Comparison of ENCODE assay signal across 10 cellular contexts in the genomic region with DNA sequence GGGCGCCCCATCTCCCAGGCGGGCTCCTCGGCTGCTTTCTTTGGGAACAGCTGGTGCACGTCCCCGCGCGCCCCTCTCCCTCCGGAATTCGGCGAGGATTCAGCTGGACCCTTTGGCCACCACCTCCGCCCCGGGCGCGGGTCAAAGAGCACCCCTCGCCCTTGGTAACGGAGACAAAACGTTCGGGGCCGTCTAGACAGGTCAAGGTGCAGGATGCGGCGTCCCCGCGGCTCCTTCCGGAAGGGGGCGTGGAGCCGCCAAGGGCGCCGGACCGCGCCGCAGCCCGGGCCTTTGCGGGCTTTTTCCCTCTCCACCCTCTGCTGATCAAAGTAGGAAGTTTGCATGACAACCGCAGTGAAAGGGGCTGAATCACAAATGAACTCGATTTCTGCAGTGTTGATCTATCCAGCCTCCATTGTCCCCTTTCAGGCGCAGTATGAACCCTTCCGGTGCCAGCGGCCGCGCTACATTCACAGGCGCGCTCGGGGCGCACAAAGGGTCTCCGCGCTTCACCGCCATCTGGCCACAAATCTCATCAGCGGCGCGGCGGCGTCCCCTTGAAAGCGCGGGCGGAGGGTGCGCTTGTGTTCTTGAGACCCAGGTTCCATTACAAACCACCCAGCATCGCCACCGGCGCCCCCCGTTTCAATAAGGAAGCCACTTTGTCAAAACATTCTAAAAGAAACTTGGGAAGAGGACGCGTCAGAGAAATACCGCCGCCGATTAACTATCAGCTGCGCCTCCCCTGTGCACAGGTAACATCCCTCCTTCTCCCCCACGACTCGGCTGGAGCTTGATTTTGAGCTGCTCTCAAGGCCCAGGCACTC. TPM values are rescaled to one million over a fixed set of nuclear protein-coding genes. Genes with fewer than 3 reads are reported as not detected.
DNase-seq lines count a peak whose midpoint lies in the region; ATAC-seq and TF ChIP-seq lines count a peak whose summit lies in the region.
"Had no signal": no experiment of that assay in that cellular context is flagged by ENCODE, and none has a peak within 500 bp of the region (broad histone marks: within the 10 kb centered on the region; RNA-seq: fewer than 3 reads in every experiment).

No MANE protein-coding gene starts in this region.

- no peaks in the 10 kb centered on the region for H3K36me3 ChIP-seq in Peyer's patch
- no peaks in the 10 kb centered on the region for H3K36me3 ChIP-seq in trophoblast cell (ENCODE audit: control insufficient read depth in 1 of 2, insufficient read depth in 2 of 2, low read length in 2 of 2)
- H3K36me3 ChIP-seq: upper lobe of left lung had no signal

- H3K4me3 Mint-ChIP-seq in glutamatergic neuron (ENCODE audit: unreplicated experiment), result peak overlapping the region; percentile 94

- H2AK5ac ChIP-seq in trophoblast cell (ENCODE audit: low read length), result no peak overlapping the region

- H3K27ac ChIP-seq in Peyer's patch (no peak overlapping the region), trophoblast cell (ENCODE audit: low read depth, low read length) (no peak overlapping the region)
- H3K27ac ChIP-seq: coronary artery, upper lobe of left lung had no signal

- H3K4me1 ChIP-seq in Peyer's patch, result peaks cover 0 to 8% (median 0%) of the 10 kb centered on the region in 4 donors
- peaks cover 5 to 8% of the 10 kb centered on the region in 2 experiments for H3K4me1 ChIP-seq in trophoblast cell (ENCODE audit: control insufficient read depth in 1 of 2, insufficient read depth in 2 of 2, low read length in 2 of 2)

- TF ChIP-seq POLR2A in Peyer's patch (IDR thresholded peaks at IDR 0.05), result no peak

- no peak for ATAC-seq in HG03469 (IDR thresholded peaks at IDR 0.05; ENCODE audit: unreplicated experiment)

- H3K18ac ChIP-seq in trophoblast cell (ENCODE audit: low read length), result no peak overlapping the region

- DNase-seq in NCI-H82 (lab: John Stamatoyannopoulos, UW), result peak; percentile 47
- DNase-seq in NCI-H82 treated with DMSO at 0.1 percent for 48 hours (lab: John Stamatoyannopoulos, UW; ENCODE audit: unreplicated experiment), result no peak
- DNase-seq in Peyer's patch, result no peak
- DNase-seq in glutamatergic neuron, result peak; percentile 65
- no peak for DNase-seq in trophoblast cell
- no peak for DNase-seq in anterior cingulate cortex (lab: John Stamatoyannopoulos, UW)
- DNase-seq in NCI-H187 treated with DMSO at 0.1 percent for 48 hours (lab: John Stamatoyannopoulos, UW), result no peak

- no peaks in the 10 kb centered on the region for H3K79me1 ChIP-seq in trophoblast cell (ENCODE audit: low read length)

- H3K27ac Mint-ChIP-seq in glutamatergic neuron (ENCODE audit: unreplicated experiment), result peak overlapping the region; percentile 25

- no peak overlapping the region for H3K14ac ChIP-seq in trophoblast cell (ENCODE audit: low read length)

- no peak overlapping the region for H2BK120ac ChIP-seq in trophoblast cell (ENCODE audit: insufficient read depth, low read length, poor library complexity)

- H3K79me2 ChIP-seq in trophoblast cell (ENCODE audit: control insufficient read depth, insufficient read depth, low read length, poor library complexity), result no peaks in the 10 kb centered on the region

- no peak overlapping the region for H3K23ac ChIP-seq in trophoblast cell (ENCODE audit: low read length)

- H4K12ac ChIP-seq in trophoblast cell (ENCODE audit: low read depth, low read length), result no peak overlapping the region

- H2BK12ac ChIP-seq in trophoblast cell (ENCODE audit: low read length), result no peak overlapping the region

- H2AFZ ChIP-seq in trophoblast cell (ENCODE audit: insufficient read depth, low read length, poor library complexity), result no peak overlapping the region

- no peak overlapping the region for H2BK5ac ChIP-seq in trophoblast cell (ENCODE audit: low read depth, low read length, poor library complexity)

- H3K4ac ChIP-seq in trophoblast cell (ENCODE audit: low read depth, low read length), result no peak overlapping the region

- H4K8ac ChIP-seq in trophoblast cell (ENCODE audit: low read depth, low read length), result no peak overlapping the region

- H3K9me3 ChIP-seq in Peyer's patch, result no peaks in the 10 kb centered on the region
- H3K9me3 ChIP-seq in trophoblast cell (ENCODE audit: insufficient read depth, low read depth, low read length), result no peaks in the 10 kb centered on the region
- H3K9me3 ChIP-seq: upper lobe of left lung had no signal

- H3K27me3 Mint-ChIP-seq in glutamatergic neuron (ENCODE audit: unreplicated experiment), result peaks cover 33% of the 10 kb centered on the region

- no peak overlapping the region for H3K9ac ChIP-seq in trophoblast cell (ENCODE audit: low read length)

- H4K91ac ChIP-seq in trophoblast cell (ENCODE audit: low read depth, low read length), result no peak overlapping the region

- peaks cover 0 to 37% of the 10 kb centered on the region in 2 donors for H3K27me3 ChIP-seq in Peyer's patch
- peaks cover 39% of the 10 kb centered on the region for H3K27me3 ChIP-seq in trophoblast cell (ENCODE audit: insufficient read depth, low read length)

- peaks cover 20% of the 10 kb centered on the region for H3K9me3 Mint-ChIP-seq in glutamatergic neuron (ENCODE audit: unreplicated experiment)

- H3K4me1 Mint-ChIP-seq in glutamatergic neuron (ENCODE audit: low read depth, unreplicated experiment), result peaks cover 8% of the 10 kb centered on the region

- TF ChIP-seq CTCF in Peyer's patch (IDR thresholded peaks at IDR 0.05) (no peak), glutamatergic neuron (IDR thresholded peaks at IDR 0.05; ENCODE audit: partially characterized antibody, unreplicated experiment) (peak; percentile 41)

- WGBS in trophoblast cell (ENCODE audit: extremely low coverage, insufficient coverage, insufficient read length), result no CpG with 5 or more reads among the region's 68 CpGs

- peak overlapping the region; percentile 68 for H3K4me2 ChIP-seq in trophoblast cell (ENCODE audit: low read length)

- no peaks in the 10 kb centered on the region for H3K36me3 Mint-ChIP-seq in glutamatergic neuron (ENCODE audit: unreplicated experiment)

- H3K4me3 ChIP-seq in Peyer's patch (peak overlapping the region in 3 of 4 donors; percentile 4 to 19 (median 7)), trophoblast cell (ENCODE audit: low read depth, low read length) (peak overlapping the region; percentile 63)
- H3K4me3 ChIP-seq: coronary artery, upper lobe of left lung had no signal

RNA-seq across cellular contexts. Expression of a gene that starts 36.4 kb away (rescaled TPM):
- total RNA-seq in Peyer's patch (under 1 TPM in 1 of 4 donors, not detected in 3; 0.40 TPM), glutamatergic neuron (ENCODE audit: unreplicated experiment) (not detected)
- polyA plus RNA-seq in trophoblast cell (2013), result not detected in 2 replicates
- total RNA-seq: upper lobe of left lung had no signal

RNA-seq across cellular contexts. Expression of a gene that starts 52.0 kb away (rescaled TPM):
- not detected for total RNA-seq in Peyer's patch
- 0.20 TPM for total RNA-seq in glutamatergic neuron (ENCODE audit: unreplicated experiment)
- 0.07 and 0.08 TPM in 2 replicates for polyA plus RNA-seq in trophoblast cell (2013)
- total RNA-seq: upper lobe of left lung had no signal

Comparison
In these comparisons a context has a peak if more than half of its experiments do, and no peak if none do; other contexts are left out.
1. DNase-seq: peak in NCI-H82 (single experiment) and glutamatergic neuron (single experiment); none in NCI-H82 treated with DMSO at 0.1 percent for 48 hours (single experiment), Peyer's patch (0 of 3), trophoblast cell (0 of 2), anterior cingulate cortex (0 of 58) and NCI-H187 treated with DMSO at 0.1 percent for 48 hours (single experiment).